ENCODE assay signal across 8 cellular contexts in the genomic region with DNA sequence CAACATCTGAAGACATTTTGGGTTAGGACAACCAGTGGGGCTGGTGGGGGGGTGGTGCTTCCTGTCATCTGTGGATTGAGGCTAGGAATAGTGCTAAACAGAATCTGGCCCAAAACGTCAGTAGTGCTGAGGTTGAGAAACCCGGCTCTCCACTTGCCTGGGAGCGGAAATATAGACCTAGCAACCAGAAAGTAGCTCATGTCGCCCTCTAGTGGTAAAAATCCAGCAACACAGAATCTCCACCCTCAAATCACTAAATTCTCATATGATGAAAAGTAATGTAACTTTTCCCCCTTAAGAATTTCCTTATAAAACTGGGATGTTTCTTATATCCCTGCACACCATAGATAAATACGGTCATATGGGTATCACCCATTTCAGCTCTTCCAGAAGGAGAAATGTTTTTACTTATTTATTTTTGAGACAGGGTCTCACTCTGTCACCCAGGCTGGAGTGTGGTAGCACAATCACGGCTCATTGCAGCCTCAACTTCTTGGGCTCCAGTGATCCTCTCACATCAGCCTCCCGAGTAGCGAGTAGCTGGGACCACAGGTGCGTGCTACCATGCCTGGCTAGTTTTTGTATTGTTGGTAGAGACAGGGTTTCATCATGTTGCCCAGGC. TPM values are rescaled to one million over a fixed set of nuclear protein-coding genes. Genes with fewer than 3 reads are reported as not detected.
A peak's percentile ranks its signal among the peaks of the same experiment; 100 is the strongest.
DNase-seq lines count a peak whose midpoint lies in the region; ATAC-seq and TF ChIP-seq lines count a peak whose summit lies in the region.

No MANE protein-coding gene starts in this region.

- peaks cover 83% of the 10 kb centered on the region for H3K36me3 Mint-ChIP-seq in activated B cell treated with CpG ODN at 0.5 μM for 24 hours (ENCODE audit: low read depth)
- peaks cover 89% of the 10 kb centered on the region for H3K36me3 Mint-ChIP-seq in central memory CD8-positive, alpha-beta T cell (ENCODE audit: insufficient read depth)

- no peak overlapping the region for H3K4me3 Mint-ChIP-seq in activated B cell treated with CpG ODN at 0.5 μM for 24 hours
- no peak overlapping the region for H3K4me3 Mint-ChIP-seq in central memory CD8-positive, alpha-beta T cell

- ATAC-seq in GM18870 (IDR thresholded peaks at IDR 0.05; ENCODE audit: unreplicated experiment) (peak; percentile 85), HG03135 (IDR thresholded peaks at IDR 0.05; ENCODE audit: unreplicated experiment) (peak; percentile 85), activated B cell treated with CpG ODN at 0.5 μM for 24 hours (ENCODE audit: low read depth) (peak; percentile 87), left colon (peak; percentile 87)
- ATAC-seq in central memory CD8-positive, alpha-beta T cell (replicated peaks; ENCODE audit: extremely low read depth, poor library complexity, severe bottlenecking), result peak; percentile 71

- DNase-seq in AG20443 (ENCODE audit: low spot score) (peak; percentile 86), NCI-H2171 (lab: John Stamatoyannopoulos, UW) (peak; percentile 64), activated B cell treated with CpG ODN at 0.5 μM for 24 hours (no peak), left colon (peak; percentile 53 to 64)
- DNase-seq in central memory CD8-positive, alpha-beta T cell (ENCODE audit: low spot score in 2 of 2), result peak; percentile 48 to 72
- peak; percentile 75 for DNase-seq in stimulated activated CD4-positive, alpha-beta T cell treated with anti-CD3 and anti-CD28 coated beads, Interleukin-4, amount 100 ng/mL, for 24 hours

- intact Hi-C loops in activated B cell treated with CpG ODN at 0.5 μM for 24 hours (cut with micrococcal nuclease), result loop anchor here (1.0 to 2.0 kb wide), 7 partner anchors 20 to 1170 kb away; a partner anchor contains a TSS
- intact Hi-C loops in left colon (cut with DNase I, micrococcal nuclease), result no loop called here

- no peaks in the 10 kb centered on the region for H3K9me3 Mint-ChIP-seq in activated B cell treated with CpG ODN at 0.5 μM for 24 hours
- no peaks in the 10 kb centered on the region for H3K9me3 Mint-ChIP-seq in central memory CD8-positive, alpha-beta T cell

- H3K27me3 Mint-ChIP-seq in activated B cell treated with CpG ODN at 0.5 μM for 24 hours, result no peaks in the 10 kb centered on the region
- no peaks in the 10 kb centered on the region for H3K27me3 Mint-ChIP-seq in central memory CD8-positive, alpha-beta T cell

- POLR2A ChIA-PET in activated B cell treated with CpG ODN at 0.5 μM for 24 hours (lab: Charles Lee), result interaction anchor here (0.6 to 1.6 kb wide), 5 partner anchors 20 to 192 kb away, joined by 3 to 7 read pairs (median 4); a partner anchor contains a TSS

- H3K4me1 Mint-ChIP-seq in activated B cell treated with CpG ODN at 0.5 μM for 24 hours, result peaks cover 17% of the 10 kb centered on the region
- peaks cover 51% of the 10 kb centered on the region for H3K4me1 Mint-ChIP-seq in central memory CD8-positive, alpha-beta T cell

- peak overlapping the region; percentile 60 for H3K27ac Mint-ChIP-seq in activated B cell treated with CpG ODN at 0.5 μM for 24 hours
- H3K27ac Mint-ChIP-seq in central memory CD8-positive, alpha-beta T cell (ENCODE audit: low read depth), result peak overlapping the region; percentile 67

- no peak for TF ChIP-seq CTCF in activated B cell treated with CpG ODN at 0.5 μM for 24 hours (IDR thresholded peaks at IDR 0.05)

- CTCF ChIA-PET in activated B cell treated with CpG ODN at 0.5 μM for 24 hours (lab: Charles Lee), result interaction anchor here (0.5 to 2.7 kb wide), 19 partner anchors 10 to 1605 kb away, joined by 3 to 15 read pairs (median 5); a partner anchor contains a TSS

RNA-seq across cellular contexts. Expression of a gene that starts 34.4 kb away (rescaled TPM):
- total RNA-seq in activated B cell treated with CpG ODN at 0.5 μM for 24 hours (76.3 and 80.7 TPM in 2 replicates), left colon (10 to 100 TPM; 35.4 to 36.5 TPM)

RNA-seq across cellular contexts. Expression of a gene that starts 39.3 kb away (rescaled TPM):
- total RNA-seq in activated B cell treated with CpG ODN at 0.5 μM for 24 hours, result 1.6 and 1.8 TPM in 2 replicates
- 1 to 10 TPM; 6.3 to 7.0 TPM for total RNA-seq in left colon
